In the genomic region with DNA sequence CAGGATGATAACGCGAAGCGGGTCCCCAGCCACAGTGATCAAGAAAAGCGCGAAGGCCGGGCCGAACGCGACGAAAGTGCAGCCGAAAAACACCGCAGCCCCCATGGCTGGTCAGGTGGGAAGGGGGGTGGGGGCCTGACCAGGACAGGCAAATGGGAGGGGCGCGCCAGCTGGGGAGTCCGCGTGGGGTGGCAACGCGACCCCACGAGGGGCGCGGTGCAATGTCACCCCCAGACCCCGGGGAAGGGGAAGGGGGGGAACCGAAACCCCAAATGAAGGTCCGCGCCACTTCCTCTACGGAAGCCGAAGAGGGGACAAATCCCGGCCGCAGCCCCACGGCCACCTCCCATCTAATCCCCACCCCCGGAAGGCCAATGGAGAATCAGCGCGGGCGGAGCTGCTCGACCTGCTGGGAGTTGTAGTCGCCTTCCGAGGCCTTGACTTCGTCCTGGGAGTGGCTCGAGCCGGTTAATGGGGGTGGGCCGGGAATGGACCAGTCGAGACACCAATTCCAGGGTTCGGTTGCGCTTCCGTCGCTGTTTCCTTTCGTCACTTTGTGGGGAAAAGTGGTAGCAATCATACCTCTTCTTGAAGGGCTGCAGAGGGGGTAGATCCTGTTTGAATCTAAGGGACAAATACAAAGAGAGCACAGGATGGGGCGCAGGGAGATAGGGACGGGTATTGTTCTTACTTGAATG, we compare ENCODE assay signal across 8 cellular contexts. TPM values are rescaled to one million over a fixed set of nuclear protein-coding genes. Genes with fewer than 3 reads are reported as not detected.
A peak's percentile ranks its signal among the peaks of the same experiment; 100 is the strongest.
DNase-seq lines count a peak whose midpoint lies in the region; ATAC-seq, FAIRE-seq and TF ChIP-seq lines count a peak whose summit lies in the region.

APH1A (minus strand) TSS at position 311 of the 698 bp plus-strand sequence; CDS start at position 105, 206 bp downstream.

- TF ChIP-seq RAD21 in HepG2 (CRISPR knock-in tag; IDR thresholded peaks at IDR 0.05), result no peak

- TF ChIP-seq POLR2A in HepG2 (IDR thresholded peaks at IDR 0.05; ENCODE audit: insufficient read depth in 1 of 2, low read depth in 2 of 2, low read length in 2 of 2), result peak; percentile 45 to 53; a peak in 3 of 4 replicates

- no peaks in the 10 kb centered on the region for H3K9me3 ChIP-seq in HepG2 (ENCODE audit: low read length)

- peaks cover 21% of the 10 kb centered on the region for H3K79me2 ChIP-seq in HepG2 (ENCODE audit: insufficient read depth, low read length)

- peak; percentile 23; the same call in 1 of the 2 replicates for TF ChIP-seq CTCF in HepG2 (CRISPR knock-in tag; IDR thresholded peaks at IDR 0.05)

- peak within 1 kb of the TSS; percentile 66 for H3K27ac ChIP-seq in HepG2 (ENCODE audit: extremely low read length, insufficient read depth, low read length)

- peaks cover 7 to 26% of the 10 kb centered on the region in 2 experiments; a peak in 4 of 5 replicates for H3K36me3 ChIP-seq in HepG2 (replicated peaks in 1 of 2; ENCODE audit: control insufficient read depth in 1 of 2, insufficient read depth in 2 of 2, low read length in 2 of 2)

- peak within 1 kb of the TSS; percentile 73 for H2AFZ ChIP-seq in HepG2 (ENCODE audit: low read length)

- intact Hi-C loops in HepG2 (cut with micrococcal nuclease; ENCODE audit: unreplicated experiment), result no loop called here

- in situ Hi-C loops in HepG2 (cut with HindIII; ENCODE audit: extremely low pct_ligation_motif_present, low pct_unique_long_range_greater_than_20kb), result no loop called here

- H3K4me1 ChIP-seq in HepG2 (ENCODE audit: insufficient read depth, low read length), result peaks cover 24% of the 10 kb centered on the region

- POLR2A ChIA-PET in HepG2 (lab: Yijun Ruan, JAX), result interaction anchor here (1.0 to 2.1 kb wide), 5 partner anchors 10 to 96 kb away, joined by 7 to 32 read pairs (median 10); partner anchors contain the start of genes CA14, PRPF3 and RPRD2

- WGBS in HepG2 (ENCODE audit: low lambda C conversion rate), result 5% methylated on average over 32 of the region's 49 CpGs

- FAIRE-seq in HepG2 (lab: Jason Lieb, UNC), result peak; percentile 88

- DNase-seq in CD1c-positive myeloid dendritic cell (ENCODE audit: extremely low spot score), result peak; percentile 97
- DNase-seq in NCI-H82 (lab: John Stamatoyannopoulos, UW), result peak; percentile 99
- peak; percentile 87 to 90 for DNase-seq in activated CD4-positive, alpha-beta T cell treated with anti-CD3 and anti-CD28 coated beads, Interleukin-2, amount 50 U/mL, for 4 hours
- peak; percentile 98 for DNase-seq in dermis blood vessel endothelial cell
- peak; percentile 92 for DNase-seq in HepG2 (ENCODE audit: low spot score)
- DNase-seq in stimulated activated CD4-positive, alpha-beta T cell treated with anti-CD3 and anti-CD28 coated beads, Interleukin-2, amount 100 ng/mL, for 48 hours, result peak; percentile 91 to 92

- no peaks in the 10 kb centered on the region for H3K27me3 ChIP-seq in HepG2 (ENCODE audit: control insufficient read depth in 1 of 2, insufficient read depth in 2 of 2, low read length in 2 of 2)

- no peak for TF ChIP-seq EP300 in HepG2 (IDR thresholded peaks at IDR 0.05; ENCODE audit: low read depth in 2 of 2, low read length in 2 of 2)
- TF ChIP-seq EP300 in HepG2 (CRISPR knock-in tag; IDR thresholded peaks at IDR 0.05; ENCODE audit: borderline replicate concordance), result no peak

- peak within 1 kb of the TSS; percentile 87 for H3K9ac ChIP-seq in HepG2 (ENCODE audit: insufficient read depth, low read depth, low read length)

- no TSS peak for BruUV-seq in HepG2 (replicated peaks; lab: Mats Ljungman, UMichigan)

- peak within 1 kb of the TSS; percentile 86 for H3K4me2 ChIP-seq in HepG2 (ENCODE audit: low read depth, low read length)

- CTCF ChIA-PET in HepG2 (lab: Yijun Ruan, JAX; ENCODE audit: low intra/inter-chr PET ratio, low total read pairs), result interaction anchor here (1.3 kb wide), 1 partner anchor 14 kb away, joined by 3 read pairs; no protein-coding TSS in a partner anchor

- H4K20me1 ChIP-seq in HepG2 (ENCODE audit: insufficient read depth, low read length), result no peaks in the 10 kb centered on the region

- peak within 1 kb of the TSS; percentile 88 for H3K4me3 ChIP-seq in HepG2 (replicated peaks in 1 of 3; ENCODE audit: insufficient read depth in 1 of 3, low read depth in 2 of 3, low read length in 3 of 3)

- peak; percentile 78 for ATAC-seq in GM19438 (IDR thresholded peaks at IDR 0.05; ENCODE audit: low read depth, unreplicated experiment)
- peak; percentile 80 for ATAC-seq in HG03571 (IDR thresholded peaks at IDR 0.05; ENCODE audit: unreplicated experiment)
- ATAC-seq in HepG2, result peak; percentile 99

TF ChIP-seq in HepG2, 621 proteins besides CTCF, POLR2A, EP300 and RAD21 (continues in another document):
- TF ChIP-seq FUBP1 (CRISPR knock-in tag; IDR thresholded peaks at IDR 0.05; ENCODE audit: borderline replicate concordance) (no peak), ZNF788 (CRISPR knock-in tag; IDR thresholded peaks at IDR 0.05; ENCODE audit: borderline replicate concordance) (peak; percentile 64; the same call in 1 of the 2 replicates), SMC3 (IDR thresholded peaks at IDR 0.05; ENCODE audit: low read length) (no peak), GFI1 (CRISPR knock-in tag; IDR thresholded peaks at IDR 0.05; ENCODE audit: borderline replicate concordance) (peak; percentile 72; the same call in 1 of the 2 replicates), ZMYM4 (CRISPR knock-in tag; IDR thresholded peaks at IDR 0.05) (peak; percentile 73; the same call in 1 of the 2 replicates), ZNF598 (CRISPR knock-in tag; IDR thresholded peaks at IDR 0.05; ENCODE audit: borderline replicate concordance) (no peak), ZFY (CRISPR knock-in tag; IDR thresholded peaks at IDR 0.05) (peak; percentile 80; the same call in 1 of the 2 replicates), ZBTB3 (CRISPR knock-in tag; IDR thresholded peaks at IDR 0.05; ENCODE audit: borderline replicate concordance, low read depth) (no peak), ZNF740 (CRISPR knock-in tag; IDR thresholded peaks at IDR 0.05) (peak; percentile 96), HHEX (CRISPR knock-in tag; IDR thresholded peaks at IDR 0.05) (no peak)
- TF ChIP-seq, protein P1, sequence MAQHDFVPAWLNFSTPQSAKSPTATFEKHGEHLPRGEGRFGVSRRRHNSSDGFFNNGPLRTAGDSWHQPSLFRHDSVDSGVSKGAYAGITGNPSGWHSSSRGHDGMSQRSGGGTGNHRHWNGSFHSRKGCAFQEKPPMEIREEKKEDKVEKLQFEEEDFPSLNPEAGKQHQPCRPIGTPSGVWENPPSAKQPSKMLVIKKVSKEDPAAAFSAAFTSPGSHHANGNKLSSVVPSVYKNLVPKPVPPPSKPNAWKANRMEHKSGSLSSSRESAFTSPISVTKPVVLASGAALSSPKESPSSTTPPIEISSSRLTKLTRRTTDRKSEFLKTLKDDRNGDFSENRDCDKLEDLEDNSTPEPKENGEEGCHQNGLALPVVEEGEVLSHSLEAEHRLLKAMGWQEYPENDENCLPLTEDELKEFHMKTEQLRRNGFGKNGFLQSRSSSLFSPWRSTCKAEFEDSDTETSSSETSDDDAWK (CRISPR knock-in tag; IDR thresholded peaks at IDR 0.05), result no peak

RNA-seq across cellular contexts. Expression of gene APH1A, which starts in this region (rescaled TPM):
- 132 and 182 TPM in 2 replicates for total RNA-seq in dermis blood vessel endothelial cell
- total RNA-seq in HepG2 (2016; rRNA removed; fragmentation: Illumina TruSeq; extraction: Trizol), result 87.1 and 130 TPM in 2 replicates
- 211 and 212 TPM in 2 replicates for total RNA-seq in HepG2 (2016; cell fraction: cytosol; rRNA removed; fragmentation: Illumina TruSeq; extraction: Trizol; ENCODE audit: low read depth)
- 82.3 and 135 TPM in 2 replicates for total RNA-seq in HepG2 (2016; cell fraction: insoluble cytoplasmic fraction; rRNA removed; fragmentation: Illumina TruSeq; extraction: Trizol)
- 328 and 336 TPM in 2 replicates for total RNA-seq in HepG2 (2016; cell fraction: membrane; rRNA removed; fragmentation: Illumina TruSeq; extraction: Trizol)
- total RNA-seq in HepG2 (2016; cell fraction: nucleus; rRNA removed; fragmentation: Illumina TruSeq; extraction: Trizol), result 62.9 and 69.3 TPM in 2 replicates
- polyA plus RNA-seq in HepG2 (2011; rRNA removed), result 114 and 128 TPM in 2 replicates
- 147 and 155 TPM in 2 replicates for polyA plus RNA-seq in HepG2 (2011; cell fraction: cytosol; rRNA removed)
- polyA plus RNA-seq in HepG2 (2011; cell fraction: nucleus; rRNA removed), result 66.3 and 72.5 TPM in 2 replicates
- polyA plus RNA-seq in HepG2 (2012), result 64.3 and 72.9 TPM in 2 replicates
- 233 and 246 TPM in 2 replicates for polyA plus RNA-seq in HepG2 (2016; cell fraction: cytosol; fragmentation: Illumina TruSeq; extraction: Trizol; ENCODE audit: low read depth)
- polyA plus RNA-seq in HepG2 (2016; cell fraction: insoluble cytoplasmic fraction; fragmentation: Illumina TruSeq; extraction: Trizol; ENCODE audit: low read depth), result 88.7 and 93.9 TPM in 2 replicates
- 303 and 317 TPM in 2 replicates for polyA plus RNA-seq in HepG2 (2016; cell fraction: membrane; fragmentation: Illumina TruSeq; extraction: Trizol; ENCODE audit: low read depth)
- polyA plus RNA-seq in HepG2 (2016; cell fraction: nucleus; fragmentation: Illumina TruSeq; extraction: Trizol; ENCODE audit: insufficient read depth, low read depth), result 98.2 and 104 TPM in 2 replicates
- polyA minus RNA-seq in HepG2 (2011; rRNA and poly(A)+ RNA removed; ENCODE audit: low replicate concordance), result 192 and 286 TPM in 2 replicates
- 48.6 and 50.4 TPM in 2 replicates for polyA minus RNA-seq in HepG2 (2011; cell fraction: cytosol; rRNA and poly(A)+ RNA removed)
- polyA minus RNA-seq in HepG2 (2011; cell fraction: nucleus; rRNA and poly(A)+ RNA removed), result 43.1 and 56.2 TPM in 2 replicates

Comparison
In these comparisons a context has a peak if more than half of its experiments do, and no peak if none do; other contexts are left out.
1. Peak in every context shown above with its lines: DNase-seq, ATAC-seq, H3K4me3 ChIP-seq and H3K27ac ChIP-seq.